32 cellular contexts compared by ENCODE assay signal in the genomic region with DNA sequence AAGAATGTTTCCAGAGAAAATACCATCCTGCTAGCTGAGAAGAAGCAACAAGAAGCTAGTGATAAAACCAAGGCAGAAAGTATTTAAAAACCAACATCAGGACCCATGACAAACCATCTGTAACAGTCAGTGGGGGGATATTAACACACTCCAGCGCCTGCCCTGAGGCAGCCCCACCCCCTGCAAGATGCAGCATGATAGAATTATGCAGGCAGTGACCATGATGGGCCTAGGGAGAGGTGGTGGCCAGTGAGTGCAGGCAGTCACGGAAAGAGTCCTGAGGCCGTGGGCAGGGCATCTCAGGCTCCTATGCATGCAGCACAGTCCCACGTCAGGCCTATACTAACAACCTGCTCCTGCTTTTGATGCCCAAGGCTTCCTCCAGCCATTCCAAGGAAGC.
"Had no signal": no experiment of that assay in that cellular context is flagged by ENCODE, and none has a peak within 500 bp of the region (broad histone marks: within the 10 kb centered on the region; RNA-seq: fewer than 3 reads in every experiment).

No MANE protein-coding gene starts in this region.

- H3K9me3 Mint-ChIP-seq: nephron progenitor cell; neural crest cell; stimulated activated memory B cell treated with anti-CD40 and anti-IgM and Interleukin-4, amounts not matched to agents 10 μg/mL and 1 μg/mL and 100 μg/mL, for 72 hours; stimulated activated naive CD8-positive, alpha-beta T cell treated with anti-CD3 and anti-CD28 coated beads, Interleukin-15, amount 100 ng/mL, for 72 hours had no signal

- H3K4me1 ChIP-seq: parathyroid adenoma, psoas muscle, right lobe of liver, sigmoid colon, suprapubic skin, testis, tibial artery, transverse colon, upper lobe of left lung, vagina had no signal

- H3K27ac ChIP-seq: ovary, parathyroid adenoma, psoas muscle, right lobe of liver, sigmoid colon, spleen, suprapubic skin, testis, tibial artery, transverse colon, upper lobe of left lung, vagina had no signal

- H3K9me3 ChIP-seq: psoas muscle, right lobe of liver, spleen, suprapubic skin, testis, tibial artery, transverse colon, upper lobe of left lung, vagina had no signal

- H3K4me1 Mint-ChIP-seq: naive thymus-derived CD8-positive, alpha-beta T cell; stimulated activated memory B cell treated with anti-CD40 and anti-IgM and Interleukin-4, amounts not matched to agents 10 μg/mL and 1 μg/mL and 100 μg/mL, for 72 hours; stimulated activated naive CD8-positive, alpha-beta T cell treated with anti-CD3 and anti-CD28 coated beads, Interleukin-15, amount 100 ng/mL, for 72 hours had no signal

- H3K27me3 ChIP-seq: ovary, right lobe of liver, sigmoid colon, spleen, suprapubic skin, testis, tibial artery, transverse colon, upper lobe of left lung, vagina had no signal

- H3K27ac Mint-ChIP-seq: naive thymus-derived CD8-positive, alpha-beta T cell; natural killer cell treated with Interleukin-12 subunit alpha and Interleukin-12 subunit beta and Interleukin-15 and Interleukin-18, amount 100 ng/mL, for 72 hours; nephron progenitor cell; progenitor cell of endocrine pancreas; stimulated activated memory B cell treated with anti-CD40 and anti-IgM and Interleukin-4, amounts not matched to agents 10 μg/mL and 1 μg/mL and 100 μg/mL, for 72 hours had no signal

- H3K4me3 ChIP-seq: ovary, psoas muscle, right lobe of liver, sigmoid colon, spleen, suprapubic skin, testis, tibial artery, transverse colon, upper lobe of left lung, vagina had no signal

- H3K9ac ChIP-seq: parathyroid adenoma had no signal

- H2AFZ ChIP-seq: parathyroid adenoma had no signal

- FAIRE-seq: small intestine, urothelium cell line had no signal

- H3K36me3 Mint-ChIP-seq: naive thymus-derived CD8-positive, alpha-beta T cell; natural killer cell treated with Interleukin-12 subunit alpha and Interleukin-12 subunit beta and Interleukin-15 and Interleukin-18, amount 100 ng/mL, for 72 hours; stimulated activated memory B cell treated with anti-CD40 and anti-IgM and Interleukin-4, amounts not matched to agents 10 μg/mL and 1 μg/mL and 100 μg/mL, for 72 hours had no signal

- H3K27me3 Mint-ChIP-seq: natural killer cell treated with Interleukin-12 subunit alpha and Interleukin-12 subunit beta and Interleukin-15 and Interleukin-18, amount 100 ng/mL, for 72 hours had no signal

- ATAC-seq: naive thymus-derived CD8-positive, alpha-beta T cell; natural killer cell treated with Interleukin-12 subunit alpha and Interleukin-12 subunit beta and Interleukin-15 and Interleukin-18, amount 100 ng/mL, for 72 hours; psoas muscle; right cardiac atrium; stimulated activated memory B cell treated with anti-CD40 and anti-IgM and Interleukin-4, amounts not matched to agents 10 μg/mL and 1 μg/mL and 100 μg/mL, for 72 hours; stimulated activated naive CD8-positive, alpha-beta T cell treated with anti-CD3 and anti-CD28 coated beads, Interleukin-15, amount 100 ng/mL, for 72 hours; stimulated activated naive CD8-positive, alpha-beta T cell treated with anti-CD3 and anti-CD28 coated beads, Interleukin-15, Interleukin-2, amounts not matched to agents 100 U/mL and 50 U/mL, for 24 hours had no signal

- H3K4me3 Mint-ChIP-seq: naive thymus-derived CD8-positive, alpha-beta T cell; natural killer cell treated with Interleukin-12 subunit alpha and Interleukin-12 subunit beta and Interleukin-15 and Interleukin-18, amount 100 ng/mL, for 72 hours; nephron progenitor cell; neural crest cell; stimulated activated memory B cell treated with anti-CD40 and anti-IgM and Interleukin-4, amounts not matched to agents 10 μg/mL and 1 μg/mL and 100 μg/mL, for 72 hours; stimulated activated naive CD8-positive, alpha-beta T cell treated with anti-CD3 and anti-CD28 coated beads, Interleukin-15, amount 100 ng/mL, for 72 hours had no signal

- DNase-seq: naive thymus-derived CD8-positive, alpha-beta T cell; nephron progenitor cell; occipital lobe; ovary; posterior cingulate gyrus; psoas muscle; right cardiac atrium; right lobe of liver; sigmoid colon; small intestine; spleen; stimulated activated CD4-positive, alpha-beta T cell treated with anti-CD3 and anti-CD28 coated beads, Interleukin-12 subunit alpha, Interleukin-12 subunit beta, amount 100 ng/mL, for 4 hours; stimulated activated CD4-positive, alpha-beta T cell treated with anti-CD3 and anti-CD28 coated beads, Interleukin-1b, Interleukin-23, amount 100 ng/mL, for 48 hours; stimulated activated CD4-positive, alpha-beta T cell treated with anti-CD3 and anti-CD28 coated beads, Interleukin-4, amount 100 ng/mL, for 1 hour; stimulated activated CD4-positive, alpha-beta T cell treated with anti-CD3 and anti-CD28 coated beads, Interleukin-4, amount 100 ng/mL, for 4 hours; stimulated activated CD8-positive, alpha-beta memory T cell treated with anti-CD3 and anti-CD28 coated beads, Interleukin-4, amount 100 ng/mL, for 48 hours; stimulated activated naive CD4-positive, alpha-beta T cell; stimulated activated naive CD8-positive, alpha-beta T cell treated with anti-CD3 and anti-CD28 coated beads, Interleukin-15, amount 100 ng/mL, for 72 hours; stimulated activated naive CD8-positive, alpha-beta T cell treated with anti-CD3 and anti-CD28 coated beads, Interleukin-15, Interleukin-2, amounts not matched to agents 100 U/mL and 50 U/mL, for 24 hours; substantia nigra; testis; tibial artery; transverse colon; upper lobe of left lung had no signal

- H3K36me3 ChIP-seq: ovary, right lobe of liver, sigmoid colon, spleen, suprapubic skin, tibial artery, transverse colon, upper lobe of left lung, vagina had no signal

- H3K79me2 ChIP-seq: parathyroid adenoma had no signal
